ENCODE assay signal across 9 cellular contexts in genomic region chr9:137027369-137028012, GRCh38. TPM values are rescaled to one million over a fixed set of nuclear protein-coding genes. Genes with fewer than 3 reads are reported as not detected.
A peak's percentile ranks its signal among the peaks of the same experiment; 100 is the strongest.
DNase-seq lines count a peak whose midpoint lies in the region; ATAC-seq and TF ChIP-seq lines count a peak whose summit lies in the region.
"Had no signal": no experiment of that assay in that cellular context is flagged by ENCODE, and none has a peak within 500 bp of the region (broad histone marks: within the 10 kb centered on the region; RNA-seq: fewer than 3 reads in every experiment).

No MANE protein-coding gene starts in this region.

- H3K27me3 ChIP-seq in adrenal gland (no peaks in the 10 kb centered on the region), layer of hippocampus (ENCODE audit: control insufficient read depth, insufficient read depth, low read length) (no peaks in the 10 kb centered on the region), testis (no peaks in the 10 kb centered on the region)

- WGBS in adrenal gland, 4 donors = 3 to 33% (median 5%) methylated on average over 3 to 53 of the region's 53 CpGs
- WGBS in testis, 2 donors = 7 to 18% methylated on average over 9 to 25 of the region's 53 CpGs

- ATAC-seq in GM21576 (IDR thresholded peaks at IDR 0.05; ENCODE audit: unreplicated experiment) (no peak), HG03175 (IDR thresholded peaks at IDR 0.05; ENCODE audit: unreplicated experiment) (no peak)

- peaks cover 9 to 30% of the 10 kb centered on the region in 2 donors for H3K4me1 ChIP-seq in adrenal gland (replicated peaks in 1 of 2)
- peaks cover 28% of the 10 kb centered on the region for H3K4me1 ChIP-seq in testis

- H3K9me3 ChIP-seq in adrenal gland (replicated peaks in 1 of 3) = no peaks in the 10 kb centered on the region
- H3K9me3 ChIP-seq in testis = no peaks in the 10 kb centered on the region

- no peaks in the 10 kb centered on the region for H3K9me3 Mint-ChIP-seq in activated naive CD4-positive, alpha-beta T cell treated with anti-CD3 and anti-CD28 coated beads for 36 hours

- H3K36me3 ChIP-seq in adrenal gland (replicated peaks in 1 of 2) = no peaks in the 10 kb centered on the region
- H3K36me3 ChIP-seq in testis (ENCODE audit: low read depth, missing control alignments) = no peaks in the 10 kb centered on the region

- DNase-seq in activated naive CD4-positive, alpha-beta T cell treated with anti-CD3 and anti-CD28 coated beads for 36 hours = no peak
- DNase-seq in activated naive CD4-positive, alpha-beta T cell (lab: John Stamatoyannopoulos, UW) = no peak
- peak in 5 of 7 donors; percentile 46 to 70 (median 65) for DNase-seq in adrenal gland
- DNase-seq in testis = no peak
- no peak for DNase-seq in cortex of kidney (lab: John Stamatoyannopoulos, UW)

- H3K4me3 Mint-ChIP-seq in activated naive CD4-positive, alpha-beta T cell treated with anti-CD3 and anti-CD28 coated beads for 36 hours = peak overlapping the region; percentile 70

- peaks cover 30% of the 10 kb centered on the region for H3K4me1 Mint-ChIP-seq in activated naive CD4-positive, alpha-beta T cell treated with anti-CD3 and anti-CD28 coated beads for 36 hours (ENCODE audit: low read depth)

- no peak overlapping the region for H3K27ac Mint-ChIP-seq in activated naive CD4-positive, alpha-beta T cell treated with anti-CD3 and anti-CD28 coated beads for 36 hours

- TF ChIP-seq CTCF in adrenal gland (IDR thresholded peaks at IDR 0.05) (no peak), testis (IDR thresholded peaks at IDR 0.05) (no peak)

- TF ChIP-seq POLR2A in adrenal gland (IDR thresholded peaks at IDR 0.05) (no peak), testis (IDR thresholded peaks at IDR 0.05) (no peak)

- intact Hi-C loops in activated naive CD4-positive, alpha-beta T cell treated with anti-CD3 and anti-CD28 coated beads for 36 hours (cut with micrococcal nuclease) = loop anchor here (5.0 kb wide), 2 partner anchors 40 to 495 kb away; no protein-coding TSS in a partner anchor
- intact Hi-C loops in adrenal gland (cut with DNase I) = loop anchor here in 1 of 2 donors (5.0 kb wide), 1 partner anchor 75 kb away; the partner anchor contains the start of gene LCN12
- intact Hi-C loops in testis (cut with DNase I; ENCODE audit: low total_unique reads) = loop anchor here (5.0 kb wide), 1 partner anchor 240 kb away; no protein-coding TSS in a partner anchor

- CTCF ChIA-PET in activated naive CD4-positive, alpha-beta T cell treated with anti-CD3 and anti-CD28 coated beads for 36 hours (lab: Charles Lee) = interaction anchor here (1.2 to 6.0 kb wide), 4 partner anchors 7 to 180 kb away, joined by 3 to 66 read pairs (median 16); partner anchors contain the start of gene SAPCD2

- no peaks in the 10 kb centered on the region for H3K36me3 Mint-ChIP-seq in activated naive CD4-positive, alpha-beta T cell treated with anti-CD3 and anti-CD28 coated beads for 36 hours (ENCODE audit: low read depth)

- peaks cover 5% of the 10 kb centered on the region for H3K27me3 Mint-ChIP-seq in activated naive CD4-positive, alpha-beta T cell treated with anti-CD3 and anti-CD28 coated beads for 36 hours (ENCODE audit: low read depth)

- H3K27ac ChIP-seq in adrenal gland (peak overlapping the region in 2 of 5 donors; percentile 6 to 54), layer of hippocampus (ENCODE audit: low read depth, low read length) (peak overlapping the region; percentile 99), testis (no peak overlapping the region)

- H3K4me3 ChIP-seq in adrenal gland = peak overlapping the region in 2 of 4 donors; percentile 13 to 61
- H3K4me3 ChIP-seq in testis = peak overlapping the region; percentile 37 to 56

RNA-seq across cellular contexts. Expression of gene ABCA2, which starts 0.5 kb away (rescaled TPM):
- total RNA-seq in activated naive CD4-positive, alpha-beta T cell treated with anti-CD3 and anti-CD28 coated beads for 36 hours = 1 to 10 TPM; 4.1 to 4.7 TPM
- total RNA-seq in adrenal gland (10 to 100 TPM; 25.2 to 54.4 (median 31.5) TPM), testis (10 to 100 TPM; 56.0 to 65.5 TPM)
- polyA plus RNA-seq in adrenal gland (100 to 1,000 TPM in 1 of 3 donors, 10 to 100 TPM in 2; 13.6 to 150 (median 69.8) TPM), testis (ENCODE audit: insufficient read depth, low read depth, low replicate concordance) (33.6 TPM)

RNA-seq across cellular contexts. Expression of gene FUT7, which starts 4.4 kb away (rescaled TPM):
- total RNA-seq in activated naive CD4-positive, alpha-beta T cell treated with anti-CD3 and anti-CD28 coated beads for 36 hours = not detected
- total RNA-seq in adrenal gland = under 1 TPM in 5 of 8 donors, not detected in 3; 0.11 to 0.69 (median 0.21) TPM
- under 1 TPM in 2 of 3 donors, not detected in 1; 0.16 to 0.17 TPM for polyA plus RNA-seq in adrenal gland
- under 1 TPM; 0.06 to 0.24 TPM for total RNA-seq in testis
- polyA plus RNA-seq in testis (ENCODE audit: insufficient read depth, low read depth, low replicate concordance) = 0.24 TPM
- total RNA-seq: dermis microvascular lymphatic vessel endothelial cell had no signal

RNA-seq across cellular contexts. Expression of gene NPDC1, which starts 18.5 kb away (rescaled TPM):
- total RNA-seq in activated naive CD4-positive, alpha-beta T cell treated with anti-CD3 and anti-CD28 coated beads for 36 hours = 10 to 100 TPM; 14.2 to 15.9 TPM
- total RNA-seq in adrenal gland = 10 to 100 TPM; 17.8 to 77.1 (median 43.3) TPM
- polyA plus RNA-seq in adrenal gland = 100 to 1,000 TPM in 2 of 3 donors, 1 to 10 TPM in 1; 5.1 to 311 (median 194) TPM
- total RNA-seq in testis = 100 to 1,000 TPM in 1 of 2 donors, 10 to 100 TPM in 1; 75.9 to 103 TPM
- 47.7 TPM for polyA plus RNA-seq in testis (ENCODE audit: insufficient read depth, low read depth, low replicate concordance)

RNA-seq across cellular contexts. Expression of gene ENTPD2, which starts 26.4 kb away (rescaled TPM):
- total RNA-seq in activated naive CD4-positive, alpha-beta T cell treated with anti-CD3 and anti-CD28 coated beads for 36 hours = not detected
- total RNA-seq in adrenal gland (under 1 TPM in 3 of 8 donors, not detected in 5; 0.28 to 0.53 (median 0.28) TPM), testis (1 to 10 TPM; 5.7 to 9.6 TPM)
- polyA plus RNA-seq in adrenal gland (1 to 10 TPM in 2 of 3 donors, not detected in 1; 1.6 to 1.7 TPM), testis (ENCODE audit: insufficient read depth, low read depth, low replicate concordance) (8.5 TPM)
- total RNA-seq: dermis microvascular lymphatic vessel endothelial cell had no signal

RNA-seq across cellular contexts. Expression of gene CLIC3, which starts 31.1 kb away (rescaled TPM):
- not detected for total RNA-seq in activated naive CD4-positive, alpha-beta T cell treated with anti-CD3 and anti-CD28 coated beads for 36 hours
- total RNA-seq in adrenal gland (1 to 10 TPM in 2 of 8 donors, under 1 TPM in 4, not detected in 2; 0.67 to 1.3 (median 0.86) TPM), testis (1 to 10 TPM; 1.8 to 1.9 TPM)
- polyA plus RNA-seq in adrenal gland (1 to 10 TPM in 2 of 3 donors, not detected in 1; 3.8 to 6.4 TPM), testis (ENCODE audit: insufficient read depth, low read depth, low replicate concordance) (2.8 TPM)
- total RNA-seq: dermis microvascular lymphatic vessel endothelial cell had no signal

Comparison
In these comparisons a context has a peak if more than half of its experiments do, and no peak if none do; other contexts are left out.
1. DNase-seq: peak in adrenal gland (5 of 7); none in activated naive CD4-positive, alpha-beta T cell treated with anti-CD3 and anti-CD28 coated beads for 36 hours (single experiment), activated naive CD4-positive, alpha-beta T cell (0 of 4), testis (single experiment) and cortex of kidney (single experiment).
2. RNA of gene ABCA2, which starts 0.5 kb away (total RNA-seq): 56.0 to 65.5 TPM in testis and 25.2 to 54.4 TPM in adrenal gland; 4.1 to 4.7 TPM in activated naive CD4-positive, alpha-beta T cell treated with anti-CD3 and anti-CD28 coated beads for 36 hours; every median in the first group is over 4 times any median in the second.